Comparison of ENCODE assay signal across 8 cellular contexts in the genomic region with DNA sequence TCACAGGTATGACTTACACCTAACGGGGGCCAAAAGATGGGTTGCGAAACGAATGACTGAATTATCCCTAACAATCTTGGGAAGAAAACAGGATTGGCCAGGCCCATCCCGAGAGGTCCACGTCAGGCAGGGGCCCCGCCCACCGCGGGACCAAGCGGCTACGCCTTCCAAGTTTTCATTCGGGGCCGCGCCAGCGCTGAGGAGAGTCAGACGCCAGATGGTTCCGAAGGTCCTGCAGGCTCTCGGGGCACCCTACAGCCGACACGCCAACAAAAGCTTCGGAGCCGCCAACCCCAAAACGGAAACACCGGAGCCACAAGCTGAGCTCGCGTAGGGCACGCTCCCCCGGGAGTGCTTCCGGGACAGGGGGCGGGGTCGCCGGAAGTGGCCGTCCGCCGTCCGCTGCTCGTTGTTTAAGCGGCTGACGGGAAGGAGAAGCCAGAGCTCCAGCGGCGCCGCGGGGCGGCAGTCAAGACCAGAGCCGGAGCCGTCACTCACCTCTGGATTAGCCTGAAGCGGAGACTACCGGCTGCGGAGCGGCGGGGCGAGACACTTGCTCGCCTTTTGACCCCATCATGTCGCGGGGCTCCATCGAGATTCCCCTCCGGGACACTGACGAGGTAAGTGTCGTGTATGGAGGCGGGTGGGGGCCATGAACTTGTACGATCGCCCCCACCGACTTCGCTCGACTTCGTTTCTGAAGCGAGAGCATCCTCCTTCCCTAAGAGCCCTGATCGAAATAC. TPM values are rescaled to one million over a fixed set of nuclear protein-coding genes. Genes with fewer than 3 reads are reported as not detected.
DNase-seq lines count a peak whose midpoint lies in the region; ATAC-seq and TF ChIP-seq lines count a peak whose summit lies in the region.

Gene CTR9 (plus strand): TSS at position 409 of the 743 bp plus-strand sequence. CDS start 167 bp downstream, at position 576.

- WGBS in lung, 2 donors = 0 to 1% methylated on average over 66 to 67 of the region's 67 CpGs

- H3K27me3 ChIP-seq in lung (ENCODE audit: control insufficient read depth, insufficient read depth) = no peaks in the 10 kb centered on the region

- H3K4me1 ChIP-seq in lung (ENCODE audit: control insufficient read depth in 2 of 2, insufficient read depth in 2 of 2, low read length in 2 of 2) = peaks cover 1 to 7% of the 10 kb centered on the region in 2 donors

- ATAC-seq in GM19467 (IDR thresholded peaks at IDR 0.05; ENCODE audit: unreplicated experiment) (peak; percentile 76), lung (ENCODE audit: insufficient read depth, low FRiP score) (peak; percentile 95)

- H3K27ac ChIP-seq in lung (ENCODE audit: low read depth in 1 of 2, low read length in 1 of 2) = peak within 1 kb of the TSS; percentile 95

- H3K9me3 ChIP-seq in lung (ENCODE audit: control insufficient read depth in 2 of 2, insufficient read depth in 1 of 2, low read length in 1 of 2) = no peaks in the 10 kb centered on the region

- no peak for TF ChIP-seq CTCF in lung (IDR thresholded peaks at IDR 0.05; ENCODE audit: control extremely low read depth, extremely low read depth)

- peak; percentile 97 for DNase-seq in COLO668 (lab: John Stamatoyannopoulos, UW; ENCODE audit: unreplicated experiment)
- DNase-seq in HS-5 (ENCODE audit: low read depth) = peak; percentile 83
- DNase-seq in NK-92 (lab: John Stamatoyannopoulos, UW; ENCODE audit: unreplicated experiment) = peak; percentile 33
- peak; percentile 65 to 85 for DNase-seq in activated CD8-positive, alpha-beta memory T cell treated with anti-CD3 and anti-CD28 coated beads for 1 hour (ENCODE audit: extremely low read depth in 1 of 2, low read depth in 1 of 2)
- peak; percentile 85 for DNase-seq in effector CD4-positive, alpha-beta T cell
- DNase-seq in lung (ENCODE audit: low spot score) = peak; percentile 94
- DNase-seq in stimulated activated CD4-positive, alpha-beta T cell treated with anti-CD3 and anti-CD28 coated beads, TNF-alpha, amount 100 ng/mL, for 48 hours (ENCODE audit: low read depth in 3 of 3) = peak; percentile 86 to 91 (median 87)

- H3K4me3 ChIP-seq in lung = peak within 1 kb of the TSS; percentile 79

- peaks cover 1 to 6% of the 10 kb centered on the region in 2 donors for H3K36me3 ChIP-seq in lung (ENCODE audit: control insufficient read depth in 2 of 2, insufficient read depth in 2 of 2, low read length in 2 of 2)

RNA-seq across cellular contexts. Expression of gene CTR9, which starts in this region (rescaled TPM):
- total RNA-seq in lung = 10 to 100 TPM; 26.2 to 40.0 TPM
- 10 to 100 TPM; 13.2 to 18.1 TPM for polyA plus RNA-seq in lung

Comparison
In these comparisons a context has a peak if more than half of its experiments do, and no peak if none do; other contexts are left out.
1. Peak in every context shown above with its lines: DNase-seq, ATAC-seq, H3K4me3 ChIP-seq and H3K27ac ChIP-seq.
2. DNase-seq: peak in every context shown above with its lines; median percentile 97 in COLO668; 94 in lung; 87 in stimulated activated CD4-positive, alpha-beta T cell treated with anti-CD3 and anti-CD28 coated beads, TNF-alpha, amount 100 ng/mL, for 48 hours; 85 in effector CD4-positive, alpha-beta T cell; 83 in HS-5; 75 in activated CD8-positive, alpha-beta memory T cell treated with anti-CD3 and anti-CD28 coated beads for 1 hour; 33 in NK-92.